ENCODE assay signal across 9 cellular contexts in the genomic region with DNA sequence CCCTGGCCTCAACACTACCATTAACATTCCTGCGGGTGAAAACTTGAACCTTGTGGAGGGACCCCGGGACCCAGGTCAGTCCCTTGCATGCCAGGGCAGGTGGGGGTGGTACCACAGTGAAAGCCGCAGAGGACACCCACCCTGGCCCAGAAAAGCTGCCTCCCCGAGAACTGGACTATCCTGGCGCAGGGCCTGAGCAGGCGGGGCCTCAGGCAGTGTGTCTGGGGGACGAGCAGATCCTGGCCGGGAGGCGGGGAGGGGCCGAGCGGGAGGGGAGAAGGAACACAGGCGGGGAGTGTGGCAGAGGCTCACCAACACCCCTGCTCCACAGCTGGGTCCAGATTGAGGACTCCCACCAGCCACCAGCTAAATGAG. TPM values are rescaled to one million over a fixed set of nuclear protein-coding genes. Genes with fewer than 3 reads are reported as not detected.
A peak's percentile ranks its signal among the peaks of the same experiment; 100 is the strongest.
DNase-seq lines count a peak whose midpoint lies in the region; ATAC-seq, FAIRE-seq and TF ChIP-seq lines count a peak whose summit lies in the region.
"Had no signal": no experiment of that assay in that cellular context is flagged by ENCODE, and none has a peak within 500 bp of the region (broad histone marks: within the 10 kb centered on the region; RNA-seq: fewer than 3 reads in every experiment).

No MANE protein-coding gene starts in this region.

- DNase-seq in HTR-8/SVneo (ENCODE audit: insufficient read length, low spot score): peak; percentile 71
- peak; percentile 79 for DNase-seq in mammary epithelial cell
- DNase-seq in kidney glomerular epithelial cell (lab: John Stamatoyannopoulos, UW): peak; percentile 45
- peak; percentile 90 to 91 for DNase-seq in suprapubic skin (ENCODE audit: low spot score in 2 of 2)
- no peak for DNase-seq in GM12891 (ENCODE audit: insufficient read length, low spot score)
- no peak for DNase-seq in NCI-H2081 (lab: John Stamatoyannopoulos, UW)
- DNase-seq in stimulated activated CD4-positive, alpha-beta T cell treated with anti-CD3 and anti-CD28 coated beads, Interleukin-15, amount 100 ng/mL, for 24 hours: no peak

- CTCF ChIA-PET in mammary epithelial cell (lab: Charles Lee; ENCODE audit: low non-redundant PET): no interaction called here

- no peak for TF ChIP-seq POLR2A in suprapubic skin (IDR thresholded peaks at IDR 0.05)
- no peak for TF ChIP-seq POLR2A in GM12891 (IDR thresholded peaks at IDR 0.05; ENCODE audit: low read depth, low read length)

- dilution Hi-C loops in mammary epithelial cell (cut with HindIII; ENCODE audit: low sequenced_read_pairs): no loop called here

- H3K27ac ChIP-seq in mammary epithelial cell (ENCODE audit: insufficient read depth, low read depth, low read length) (peak overlapping the region; percentile 98), suprapubic skin (peak overlapping the region; percentile 96)
- H3K27ac ChIP-seq: SJSA1 had no signal

- TF ChIP-seq EP300 in suprapubic skin (IDR thresholded peaks at IDR 0.05): no peak

- no peaks in the 10 kb centered on the region for H3K27me3 ChIP-seq in mammary epithelial cell (ENCODE audit: insufficient read depth, low read length)
- no peaks in the 10 kb centered on the region for H3K27me3 ChIP-seq in suprapubic skin
- H3K27me3 ChIP-seq: SJSA1 had no signal

- no peaks in the 10 kb centered on the region for H4K20me1 ChIP-seq in mammary epithelial cell (ENCODE audit: insufficient read depth, low read length)

- TF ChIP-seq CTCF in mammary epithelial cell (conservative IDR thresholded peaks at IDR 0.05 in 1 of 2, IDR thresholded peaks at IDR 0.05 in 1 of 2; ENCODE audit: extremely low read depth in 1 of 2, insufficient read depth in 1 of 2, low read depth in 1 of 2, low read length in 2 of 2) (no peak), suprapubic skin (IDR thresholded peaks at IDR 0.05) (no peak)

- peak overlapping the region; percentile 61 for H2AFZ ChIP-seq in mammary epithelial cell (ENCODE audit: low read depth, low read length)

- intact Hi-C loops in mammary epithelial cell (cut with micrococcal nuclease): loop anchor here (5.0 kb wide), 1 partner anchor 216 kb away; the partner anchor contains the start of gene SIVA1

- H3K79me2 ChIP-seq in mammary epithelial cell (ENCODE audit: insufficient read depth, low read length): peaks cover 11% of the 10 kb centered on the region

- H3K4me3 ChIP-seq in mammary epithelial cell (replicated peaks in 1 of 3; ENCODE audit: insufficient read depth in 1 of 3, low read depth in 2 of 3, low read length in 3 of 3): peak overlapping the region; percentile 1 to 43 (median 24)
- H3K4me3 ChIP-seq in suprapubic skin: peak overlapping the region; percentile 62
- H3K4me3 ChIP-seq: SJSA1 had no signal

- 0% methylated on average over 2 of the region's 12 CpGs for WGBS in mammary epithelial cell (ENCODE audit: low coverage, missing lambda C conversion rate)
- WGBS in suprapubic skin: 4% methylated on average over 8 of the region's 12 CpGs

- H3K36me3 ChIP-seq in mammary epithelial cell (ENCODE audit: insufficient read depth, low read length): no peaks in the 10 kb centered on the region
- H3K36me3 ChIP-seq in suprapubic skin: no peaks in the 10 kb centered on the region
- H3K36me3 ChIP-seq: SJSA1 had no signal

- in situ Hi-C loops in mammary epithelial cell (cut with MboI; ENCODE audit: low sequenced_read_pairs in 2 of 2): no loop called here

- H3K9me3 ChIP-seq in mammary epithelial cell (replicated peaks; ENCODE audit: insufficient read depth, low read length) (no peaks in the 10 kb centered on the region), suprapubic skin (no peaks in the 10 kb centered on the region)
- H3K9me3 ChIP-seq: SJSA1 had no signal

- ATAC-seq in HG03039 (IDR thresholded peaks at IDR 0.05; ENCODE audit: unreplicated experiment): no peak

- H3K4me2 ChIP-seq in mammary epithelial cell (ENCODE audit: insufficient read depth, low read depth, low read length): peak overlapping the region; percentile 77

- no TSS peak for BruUV-seq in mammary epithelial cell (replicated peaks; lab: Mats Ljungman, UMichigan)

- H3K4me1 ChIP-seq in mammary epithelial cell (ENCODE audit: insufficient read depth, low read length) (peaks cover 70% of the 10 kb centered on the region), suprapubic skin (peaks cover 73% of the 10 kb centered on the region)

- peak overlapping the region; percentile 81 for H3K9ac ChIP-seq in mammary epithelial cell (ENCODE audit: insufficient read depth, low read length)

- FAIRE-seq in HTR-8/SVneo (lab: Jason Lieb, UNC) (peak; percentile 92), GM12891 (lab: Jason Lieb, UNC) (no peak)

TF ChIP-seq in GM12891, 5 proteins besides CTCF, POLR2A, EP300 and RAD21:
- no peak for TF ChIP-seq PAX5 (IDR thresholded peaks at IDR 0.05; ENCODE audit: insufficient read depth, low read length, severe bottlenecking)
- no peak for TF ChIP-seq SPI1 (IDR thresholded peaks at IDR 0.05; ENCODE audit: low read depth, low read length)
- TF ChIP-seq POU2F2 (IDR thresholded peaks at IDR 0.05; ENCODE audit: low read depth, low read length): no peak
- TF ChIP-seq TAF1 (IDR thresholded peaks at IDR 0.05; ENCODE audit: low read depth, low read length): no peak
- TF ChIP-seq POLR2AphosphoS5 (IDR thresholded peaks at IDR 0.05; ENCODE audit: low read depth, low read length): no peak

RNA-seq across cellular contexts. Expression of gene AHNAK2, which starts 10.0 kb away (rescaled TPM):
- total RNA-seq in mammary epithelial cell (100 to 1,000 TPM; 110 to 302 TPM), suprapubic skin (100 to 1,000 TPM; 829 to 975 (median 858) TPM)
- polyA plus RNA-seq in mammary epithelial cell: 43.1 TPM
- 327 TPM for polyA minus RNA-seq in mammary epithelial cell
- polyA plus RNA-seq in GM12891 (2012; ENCODE audit: low read depth, missing spikeins): 0.09 TPM

RNA-seq across cellular contexts. Expression of gene CLBA1, which starts 17.4 kb away (rescaled TPM):
- total RNA-seq in mammary epithelial cell (10 to 100 TPM; 11.0 to 14.7 TPM), suprapubic skin (10 to 100 TPM in 2 of 4 donors, 1 to 10 TPM in 2; 6.3 to 10.9 (median 9.1) TPM)
- 7.4 TPM for polyA plus RNA-seq in mammary epithelial cell
- polyA minus RNA-seq in mammary epithelial cell: 3.0 TPM
- 3.0 TPM for polyA plus RNA-seq in GM12891 (2012; ENCODE audit: low read depth, missing spikeins)

RNA-seq across cellular contexts. Expression of gene PLD4, which starts 43.5 kb away (rescaled TPM):
- under 1 TPM in 1 of 2 donors, not detected in 1; 0.09 TPM for total RNA-seq in mammary epithelial cell
- 0.01 TPM for polyA plus RNA-seq in mammary epithelial cell
- polyA minus RNA-seq in mammary epithelial cell: not detected
- under 1 TPM in 1 of 4 donors, not detected in 3; 0.16 TPM for total RNA-seq in suprapubic skin
- polyA plus RNA-seq in GM12891 (2012; ENCODE audit: low read depth, missing spikeins): 22.8 TPM
- total RNA-seq: SJSA1 had no signal

RNA-seq across cellular contexts. Expression of gene CDCA4, which starts 52.7 kb away (rescaled TPM):
- total RNA-seq in mammary epithelial cell: 10 to 100 TPM; 38.2 to 61.7 TPM
- 53.4 TPM for polyA plus RNA-seq in mammary epithelial cell
- polyA minus RNA-seq in mammary epithelial cell: 38.9 TPM
- 10 to 100 TPM; 27.7 to 38.6 (median 35.8) TPM for total RNA-seq in suprapubic skin
- polyA plus RNA-seq in GM12891 (2012; ENCODE audit: low read depth, missing spikeins): 35.1 TPM

Comparison
In these comparisons a context has a peak if more than half of its experiments do, and no peak if none do; other contexts are left out.
1. DNase-seq: peak in HTR-8/SVneo (single experiment), mammary epithelial cell (single experiment), kidney glomerular epithelial cell (single experiment) and suprapubic skin (2 of 2); none in GM12891 (single experiment), NCI-H2081 (0 of 2) and stimulated activated CD4-positive, alpha-beta T cell treated with anti-CD3 and anti-CD28 coated beads, Interleukin-15, amount 100 ng/mL, for 24 hours (single experiment).